ENCODE assay signal across 15 cellular contexts in the genomic region with DNA sequence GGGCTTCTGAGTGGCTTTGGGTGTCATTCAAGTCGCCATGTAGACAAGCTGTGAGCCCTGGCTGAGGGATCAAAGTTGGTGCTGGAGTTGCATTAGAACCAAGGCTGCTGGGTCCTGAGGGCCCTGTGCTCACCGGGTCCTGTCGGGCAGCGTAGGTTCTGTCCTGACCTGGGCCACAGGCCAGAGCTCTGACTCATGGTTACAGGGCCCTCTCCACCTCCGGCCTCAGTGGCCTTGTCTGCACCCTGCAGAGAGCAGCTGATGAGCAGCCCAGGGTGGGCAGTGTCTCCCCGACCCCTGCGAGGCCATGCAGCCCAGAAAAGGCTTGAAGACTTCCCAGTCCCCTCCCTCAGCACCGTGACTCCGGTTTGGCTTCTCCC. TPM values are rescaled to one million over a fixed set of nuclear protein-coding genes. Genes with fewer than 3 reads are reported as not detected.
"Had no signal": no experiment of that assay in that cellular context is flagged by ENCODE, and none has a peak within 500 bp of the region (broad histone marks: within the 10 kb centered on the region; RNA-seq: fewer than 3 reads in every experiment).

No MANE protein-coding gene starts in this region.

- H3K9me3 ChIP-seq: psoas muscle, sigmoid colon, testis, tibial nerve, upper lobe of right lung, vagina had no signal

- FAIRE-seq: kidney had no signal

- H3K27ac ChIP-seq: hepatocyte, neural progenitor cell, psoas muscle, sigmoid colon, skin epidermis, testis, tibial nerve, upper lobe of right lung, vagina had no signal

- H3K4me2 ChIP-seq: hepatocyte, neural progenitor cell had no signal

- H3K36me3 ChIP-seq: neural progenitor cell, sigmoid colon, tibial nerve, upper lobe of right lung, vagina had no signal

- H3K4me3 ChIP-seq: hepatocyte, lung, neural progenitor cell, psoas muscle, sigmoid colon, skin epidermis, testis, tibial nerve, upper lobe of right lung, vagina had no signal

- H3K9ac ChIP-seq: neural progenitor cell had no signal

- H3K79me2 ChIP-seq: hepatocyte had no signal

- H3K27me3 ChIP-seq: hepatocyte, neural progenitor cell, testis, upper lobe of right lung, vagina had no signal

- H3K4me1 ChIP-seq: neural progenitor cell, psoas muscle, sigmoid colon, testis, tibial nerve, upper lobe of right lung, vagina had no signal

- H2AFZ ChIP-seq: hepatocyte, neural progenitor cell had no signal

RNA-seq across cellular contexts. Expression of gene ATP2B3, which starts 22.5 kb away (rescaled TPM):
- total RNA-seq: hepatocyte; kidney; left ventricle myocardium superior; natural killer cell treated with Interleukin-12 subunit alpha and Interleukin-12 subunit beta and Interleukin-15 and Interleukin-18, amount 100 ng/mL, for 72 hours; subcutaneous adipose tissue; tibial nerve; upper lobe of right lung had no signal
- polyA plus RNA-seq: esophagus, lung had no signal

RNA-seq across cellular contexts. Expression of gene BGN, which starts 45.2 kb away (rescaled TPM):
- total RNA-seq: natural killer cell treated with Interleukin-12 subunit alpha and Interleukin-12 subunit beta and Interleukin-15 and Interleukin-18, amount 100 ng/mL, for 72 hours had no signal
